ENCODE assay signal across 8 cellular contexts in the genomic region with DNA sequence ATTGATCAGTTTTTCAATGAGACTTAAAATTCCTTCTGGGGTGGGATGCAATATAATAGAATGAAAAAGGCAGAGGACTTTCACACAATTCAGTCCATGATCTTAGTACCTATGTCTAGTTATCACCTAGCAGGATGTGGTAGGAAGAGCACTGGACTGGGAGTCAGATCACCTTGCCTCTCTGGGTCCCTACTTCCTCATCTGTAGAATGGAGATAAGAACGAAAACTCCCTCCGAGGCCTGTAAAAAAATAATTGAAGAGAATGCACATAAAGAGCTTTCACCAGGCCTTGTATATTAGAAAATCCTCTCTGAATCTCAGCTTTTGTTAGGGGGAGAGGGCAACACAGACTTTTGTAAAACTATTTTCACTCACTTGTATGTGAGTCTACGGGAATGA. TPM values are rescaled to one million over a fixed set of nuclear protein-coding genes. Genes with fewer than 3 reads are reported as not detected.
A peak's percentile ranks its signal among the peaks of the same experiment; 100 is the strongest.
DNase-seq lines count a peak whose midpoint lies in the region; ATAC-seq, FAIRE-seq and TF ChIP-seq lines count a peak whose summit lies in the region.

No MANE protein-coding gene starts in this region.

- no peak overlapping the region for H3K27ac Mint-ChIP-seq in activated CD4-positive, alpha-beta T cell treated with anti-CD3 and anti-CD28 coated beads for 36 hours

- H2AFZ ChIP-seq in endothelial cell of umbilical vein (ENCODE audit: low read depth, low read length) = peak overlapping the region; percentile 80

- H3K9me3 Mint-ChIP-seq in activated CD4-positive, alpha-beta T cell treated with anti-CD3 and anti-CD28 coated beads for 36 hours (ENCODE audit: low read depth) = no peaks in the 10 kb centered on the region

- no peaks in the 10 kb centered on the region for H3K79me2 ChIP-seq in endothelial cell of umbilical vein (ENCODE audit: control insufficient read depth, insufficient read depth, low read length)

- dilution Hi-C loops in endothelial cell of umbilical vein (cut with MboI; ENCODE audit: extremely low pct_ligation_motif_present, low sequenced_read_pairs) = no loop called here

- intact Hi-C loops in activated CD4-positive, alpha-beta T cell treated with anti-CD3 and anti-CD28 coated beads for 36 hours (cut with DNase I, micrococcal nuclease) = loop anchor here in 1 of 2 experiments (2.0 to 10.0 kb wide), 2 partner anchors 119 to 923 kb away; a partner anchor contains a TSS
- intact Hi-C loops in Panc1 (cut with micrococcal nuclease; ENCODE audit: unreplicated experiment) (no loop called here), endothelial cell of umbilical vein (cut with micrococcal nuclease) (loop anchor here (10.0 kb wide), 1 partner anchor 447 kb away; no protein-coding TSS in a partner anchor), psoas muscle (cut with DNase I) (loop anchor here (5.0 to 10.0 kb wide), 2 partner anchors 45 to 123 kb away; a partner anchor contains a TSS)

- peak overlapping the region; percentile 8 for H3K9ac ChIP-seq in endothelial cell of umbilical vein (replicated peaks; ENCODE audit: extremely low read depth, insufficient read depth, low read length)

- H3K9me3 ChIP-seq in Panc1 (ENCODE audit: control insufficient read depth, insufficient read depth, low read depth, low read length) (no peaks in the 10 kb centered on the region), endothelial cell of umbilical vein (replicated peaks; ENCODE audit: control insufficient read depth, insufficient read depth, low read length) (no peaks in the 10 kb centered on the region), psoas muscle (no peaks in the 10 kb centered on the region)

- no peak overlapping the region for H3K27ac ChIP-seq in Panc1 (ENCODE audit: low read length)
- no peak overlapping the region for H3K27ac ChIP-seq in endothelial cell of umbilical vein (ENCODE audit: insufficient read depth, low read depth, low read length)
- H3K27ac ChIP-seq in psoas muscle = no peak overlapping the region

- H3K27me3 Mint-ChIP-seq in activated CD4-positive, alpha-beta T cell treated with anti-CD3 and anti-CD28 coated beads for 36 hours = peaks cover 29% of the 10 kb centered on the region

- FAIRE-seq in endothelial cell of umbilical vein (lab: Jason Lieb, UNC) = no peak

- no peaks in the 10 kb centered on the region for H3K4me1 ChIP-seq in Panc1 (ENCODE audit: control insufficient read depth, insufficient read depth, low read length)
- peaks cover 3% of the 10 kb centered on the region for H3K4me1 ChIP-seq in endothelial cell of umbilical vein (ENCODE audit: control insufficient read depth, extremely low read depth, insufficient read depth, low read length)
- H3K4me1 ChIP-seq in psoas muscle = peaks cover 20% of the 10 kb centered on the region

- H3K4me3 Mint-ChIP-seq in activated CD4-positive, alpha-beta T cell treated with anti-CD3 and anti-CD28 coated beads for 36 hours = peak overlapping the region; percentile 39

- no peak for TF ChIP-seq POLR2A in endothelial cell of umbilical vein (IDR thresholded peaks at IDR 0.05; ENCODE audit: low read depth, low read length)

- CTCF ChIA-PET in activated CD4-positive, alpha-beta T cell treated with anti-CD3 and anti-CD28 coated beads for 36 hours (lab: Charles Lee) = interaction anchor here (1.1 to 1.6 kb wide), 2 partner anchors 8 to 148 kb away, joined by 4 to 5 read pairs; no protein-coding TSS in a partner anchor
- CTCF ChIA-PET in Panc1 (lab: Charles Lee) = no interaction called here
- CTCF ChIA-PET in endothelial cell of umbilical vein (lab: Charles Lee) = interaction anchor here (0.9 to 2.2 kb wide), 11 partner anchors 13 to 148 kb away, joined by 3 to 5 read pairs (median 3); a partner anchor contains a TSS

- 88 to 93% (median 90%) methylated on average over 3 of the region's 3 CpGs for WGBS in psoas muscle, 3 donors

- POLR2A ChIA-PET in activated CD4-positive, alpha-beta T cell treated with anti-CD3 and anti-CD28 coated beads for 36 hours (lab: Charles Lee) = interaction anchor here (0.5 kb wide), 1 partner anchor 121 kb away, joined by 3 read pairs; no protein-coding TSS in a partner anchor
- POLR2A ChIA-PET in Panc1 (lab: Charles Lee) (no interaction called here), endothelial cell of umbilical vein (lab: Charles Lee) (interaction anchor here (0.6 kb wide), 1 partner anchor 1287 kb away, joined by 8 read pairs; no protein-coding TSS in a partner anchor)

- in situ Hi-C loops in Panc1 (cut with HindIII; ENCODE audit: low pct_unique_long_range_greater_than_20kb, low sequenced_read_pairs) = no loop called here

- H3K36me3 Mint-ChIP-seq in activated CD4-positive, alpha-beta T cell treated with anti-CD3 and anti-CD28 coated beads for 36 hours (ENCODE audit: low read depth) = no peaks in the 10 kb centered on the region

- H3K4me3 ChIP-seq in Panc1 (ENCODE audit: low read depth in 2 of 2, low read length in 2 of 2) (peak overlapping the region; percentile 26 to 58), endothelial cell of umbilical vein (replicated peaks in 1 of 3; ENCODE audit: insufficient read depth in 1 of 3, low read depth in 1 of 3, low read length in 3 of 3) (peak overlapping the region in 1 of 3 experiments; percentile 42), psoas muscle (peak overlapping the region; percentile 83)

- H4K20me1 ChIP-seq in endothelial cell of umbilical vein (replicated peaks; ENCODE audit: control insufficient read depth, extremely low read depth, insufficient read depth, low read length) = no peaks in the 10 kb centered on the region

- H3K36me3 ChIP-seq in Panc1 (ENCODE audit: control insufficient read depth, insufficient read depth, low read length) (no peaks in the 10 kb centered on the region), endothelial cell of umbilical vein (ENCODE audit: control insufficient read depth in 2 of 2, extremely low read depth in 1 of 2, insufficient read depth in 2 of 2, low read length in 2 of 2) (no peaks in the 10 kb centered on the region), psoas muscle (ENCODE audit: insufficient read depth in 1 of 2, low read depth in 1 of 2) (no peaks in the 10 kb centered on the region)

- BruUV-seq in Panc1 (replicated peaks; lab: Mats Ljungman, UMichigan) = no TSS peak
- no TSS peak for BruUV-seq in endothelial cell of umbilical vein (replicated peaks; lab: Mats Ljungman, UMichigan)

- H3K9me1 ChIP-seq in endothelial cell of umbilical vein (replicated peaks; ENCODE audit: control insufficient read depth, extremely low read depth, insufficient read depth, low read length) = no peaks in the 10 kb centered on the region

- TF ChIP-seq CTCF in Panc1 (IDR thresholded peaks at IDR 0.05) (no peak), endothelial cell of umbilical vein (IDR thresholded peaks at IDR 0.05; ENCODE audit: extremely low read depth in 1 of 2, insufficient read depth in 1 of 2, low read depth in 1 of 2, low read length in 2 of 2) (no peak), psoas muscle (IDR thresholded peaks at IDR 0.05) (no peak)

- DNase-seq in activated CD4-positive, alpha-beta T cell treated with anti-CD3 and anti-CD28 coated beads for 36 hours = no peak
- no peak for DNase-seq in activated CD4-positive, alpha-beta T cell treated with anti-CD3 and anti-CD28 coated beads, Interleukin-2, amount 50 U/mL, for 1 hour
- no peak for DNase-seq in Panc1 (ENCODE audit: low read depth, low spot score)
- no peak for DNase-seq in endothelial cell of umbilical vein (ENCODE audit: low read depth, low spot score)
- DNase-seq in psoas muscle = no peak
- no peak for DNase-seq in DMS79 treated with DMSO at 0.1 percent for 48 hours (lab: John Stamatoyannopoulos, UW)
- no peak for DNase-seq in foreskin melanocyte

- no peak for ATAC-seq in activated CD4-positive, alpha-beta T cell treated with anti-CD3 and anti-CD28 coated beads for 36 hours
- ATAC-seq in Panc1 (no peak), psoas muscle (no peak), HG03469 (IDR thresholded peaks at IDR 0.05; ENCODE audit: unreplicated experiment) (no peak)

- H3K27me3 ChIP-seq in Panc1 (ENCODE audit: control insufficient read depth, insufficient read depth, low read length) = no peaks in the 10 kb centered on the region
- no peaks in the 10 kb centered on the region for H3K27me3 ChIP-seq in endothelial cell of umbilical vein (ENCODE audit: control insufficient read depth in 2 of 2, insufficient read depth in 2 of 2, low read length in 2 of 2)
- peaks cover 0 to 4% (median 0%) of the 10 kb centered on the region in 3 donors for H3K27me3 ChIP-seq in psoas muscle (ENCODE audit: insufficient read depth in 3 of 3, low read length in 2 of 3)

- peak overlapping the region; percentile 52 for H3K4me2 ChIP-seq in endothelial cell of umbilical vein (ENCODE audit: insufficient read depth, low read length)

- peaks cover 8% of the 10 kb centered on the region for H3K4me1 Mint-ChIP-seq in activated CD4-positive, alpha-beta T cell treated with anti-CD3 and anti-CD28 coated beads for 36 hours

RNA-seq across cellular contexts. Expression of a gene that starts 0.7 kb away (rescaled TPM):
- under 1 TPM in 1 of 2 experiments, not detected in 1; 0.27 TPM for total RNA-seq in activated CD4-positive, alpha-beta T cell treated with anti-CD3 and anti-CD28 coated beads for 36 hours
- 2.2 TPM for total RNA-seq in Panc1 (2021; ENCODE audit: unreplicated experiment)
- polyA plus RNA-seq in Panc1 (2012; ENCODE audit: insufficient read length) = 0.88 TPM
- total RNA-seq in endothelial cell of umbilical vein = 9.8 and 14.6 TPM in 2 replicates
- 3.0 and 3.2 TPM in 2 replicates for polyA plus RNA-seq in endothelial cell of umbilical vein
- polyA plus RNA-seq in endothelial cell of umbilical vein (2011; cell fraction: cytosol; rRNA removed) = 1.4 and 1.6 TPM in 2 replicates
- polyA plus RNA-seq in endothelial cell of umbilical vein (2011; cell fraction: nucleus; rRNA removed) = 0.84 and 1.5 TPM in 2 replicates
- 2.0 and 5.8 TPM in 2 replicates for polyA plus RNA-seq in endothelial cell of umbilical vein (2012)
- 1.5 and 2.2 TPM in 2 replicates for polyA minus RNA-seq in endothelial cell of umbilical vein
- 0.31 TPM for polyA minus RNA-seq in endothelial cell of umbilical vein (2011; cell fraction: cytosol; rRNA and poly(A)+ RNA removed)
- polyA minus RNA-seq in endothelial cell of umbilical vein (2011; cell fraction: nucleus; rRNA and poly(A)+ RNA removed) = 1.3 and 3.4 TPM in 2 replicates
- total RNA-seq in psoas muscle = under 1 TPM in 3 of 4 donors, not detected in 1; 0.29 to 0.56 (median 0.30) TPM
- under 1 TPM in 2 of 3 donors, not detected in 1; 0.07 to 0.08 TPM for polyA plus RNA-seq in psoas muscle

RNA-seq across cellular contexts. Expression of a gene that starts 45.3 kb away (rescaled TPM):
- 10 to 100 TPM; 17.9 to 21.6 TPM for total RNA-seq in activated CD4-positive, alpha-beta T cell treated with anti-CD3 and anti-CD28 coated beads for 36 hours
- total RNA-seq in Panc1 (2021; ENCODE audit: unreplicated experiment) (58.7 TPM), endothelial cell of umbilical vein (82.7 and 88.5 TPM in 2 replicates), psoas muscle (10 to 100 TPM; 15.2 to 59.4 (median 32.6) TPM)
- polyA plus RNA-seq in Panc1 (2012; ENCODE audit: insufficient read length) = 29.3 TPM
- polyA plus RNA-seq in endothelial cell of umbilical vein (21.8 and 31.3 TPM in 2 replicates), psoas muscle (10 to 100 TPM; 17.4 to 25.6 (median 25.2) TPM)
- polyA plus RNA-seq in endothelial cell of umbilical vein (2011; cell fraction: cytosol; rRNA removed) = 44.4 and 50.1 TPM in 2 replicates
- 30.5 and 43.8 TPM in 2 replicates for polyA plus RNA-seq in endothelial cell of umbilical vein (2011; cell fraction: nucleus; rRNA removed)
- polyA plus RNA-seq in endothelial cell of umbilical vein (2012) = 68.1 and 84.6 TPM in 2 replicates
- polyA minus RNA-seq in endothelial cell of umbilical vein = 24.5 and 29.6 TPM in 2 replicates
- 11.9 TPM for polyA minus RNA-seq in endothelial cell of umbilical vein (2011; cell fraction: cytosol; rRNA and poly(A)+ RNA removed)
- 16.8 and 22.3 TPM in 2 replicates for polyA minus RNA-seq in endothelial cell of umbilical vein (2011; cell fraction: nucleus; rRNA and poly(A)+ RNA removed)
